18 cellular contexts compared by ENCODE assay signal in genomic region chr14:54686871-54687749, GRCh38.
DNase-seq lines count a peak whose midpoint lies in the region; ATAC-seq and TF ChIP-seq lines count a peak whose summit lies in the region.
"Had no signal": no experiment of that assay in that cellular context is flagged by ENCODE, and none has a peak within 500 bp of the region (broad histone marks: within the 10 kb centered on the region; RNA-seq: fewer than 3 reads in every experiment).

No MANE protein-coding gene starts in this region.

- no peak overlapping the region for H3K4me3 Mint-ChIP-seq in activated CD4-positive, alpha-beta T cell treated with anti-CD3 and anti-CD28 coated beads, Interleukin-2, amount 10 ng/mL, durations not matched to agents 24 days and 14 days
- H3K4me3 Mint-ChIP-seq: CD4-positive, alpha-beta memory T cell; IgD-negative memory B cell; stimulated activated effector memory CD8-positive, alpha-beta T cell treated with anti-CD3 and anti-CD28 coated beads, Interleukin-12 subunit alpha, Interleukin-12 subunit beta, amount 100 ng/mL, for 72 hours had no signal

- H3K36me3 ChIP-seq in osteoblast (ENCODE audit: insufficient read depth, low read length) (no peaks in the 10 kb centered on the region), tibial nerve (no peaks in the 10 kb centered on the region)
- H3K36me3 ChIP-seq: neutrophil had no signal

- no peaks in the 10 kb centered on the region for H3K9me3 ChIP-seq in osteoblast (ENCODE audit: low read depth, low read length)
- no peaks in the 10 kb centered on the region for H3K9me3 ChIP-seq in tibial nerve
- H3K9me3 ChIP-seq: neutrophil had no signal

- H2AFZ ChIP-seq in osteoblast (ENCODE audit: low read length): no peak overlapping the region

- DNase-seq in fibroblast of gingiva (ENCODE audit: low read depth) (peak; percentile 56), osteoblast (ENCODE audit: insufficient read length, low spot score, missing footprints) (no peak), tibial nerve (ENCODE audit: low spot score in 2 of 2) (no peak), NCI-H345 (lab: John Stamatoyannopoulos, UW) (no peak)
- DNase-seq in activated CD4-positive, alpha-beta T cell treated with anti-CD3 and anti-CD28 coated beads, Interleukin-2, amount 10 ng/mL, durations not matched to agents 24 days and 14 days: no peak
- DNase-seq: activated gamma-delta T cell treated with Interleukin-2 at 50 U/mL for 16 hours; CD4-positive, alpha-beta memory T cell; cerebellar nuclear complex; GF-D8; NCI-H1417; NCI-H510A treated with DMSO at 0.1 percent for 48 hours had no signal

- TF ChIP-seq CTCF in osteoblast (IDR thresholded peaks at IDR 0.05; ENCODE audit: extremely low read depth, low read depth, low read length): no peak
- no peak for TF ChIP-seq CTCF in tibial nerve (IDR thresholded peaks at IDR 0.05)

- H3K27ac Mint-ChIP-seq in activated CD4-positive, alpha-beta T cell treated with anti-CD3 and anti-CD28 coated beads, Interleukin-2, amount 10 ng/mL, durations not matched to agents 24 days and 14 days: no peak overlapping the region
- H3K27ac Mint-ChIP-seq: CD4-positive, alpha-beta memory T cell; stimulated activated effector memory CD8-positive, alpha-beta T cell treated with anti-CD3 and anti-CD28 coated beads, Interleukin-12 subunit alpha, Interleukin-12 subunit beta, amount 100 ng/mL, for 72 hours had no signal

- H3K27me3 ChIP-seq in osteoblast (ENCODE audit: insufficient read depth, low read length) (no peaks in the 10 kb centered on the region), tibial nerve (no peaks in the 10 kb centered on the region)
- H3K27me3 ChIP-seq: foreskin keratinocyte, neutrophil had no signal

- H3K27ac ChIP-seq in adipose tissue (ENCODE audit: low read depth, low read length) (peak overlapping the region; percentile 28), osteoblast (ENCODE audit: low read depth, low read length) (peak overlapping the region; percentile 96), tibial nerve (peak overlapping the region; percentile 77 to 92 (median 86))
- H3K27ac ChIP-seq: foreskin keratinocyte, neutrophil had no signal

- TF ChIP-seq POLR2A in tibial nerve (IDR thresholded peaks at IDR 0.05): no peak

- peak overlapping the region; percentile 40 for H3K4me3 ChIP-seq in osteoblast (ENCODE audit: insufficient read depth, low read length)
- no peak overlapping the region for H3K4me3 ChIP-seq in tibial nerve

- no peak for TF ChIP-seq EP300 in tibial nerve (IDR thresholded peaks at IDR 0.05)

- no peaks in the 10 kb centered on the region for H3K36me3 Mint-ChIP-seq in activated CD4-positive, alpha-beta T cell treated with anti-CD3 and anti-CD28 coated beads, Interleukin-2, amount 10 ng/mL, durations not matched to agents 24 days and 14 days (ENCODE audit: low read depth)
- H3K36me3 Mint-ChIP-seq: CD4-positive, alpha-beta memory T cell had no signal

- ATAC-seq in HG03460 (IDR thresholded peaks at IDR 0.05; ENCODE audit: unreplicated experiment) (no peak), HG02885 (IDR thresholded peaks at IDR 0.05; ENCODE audit: poor library complexity, unreplicated experiment) (no peak)
- ATAC-seq: foreskin keratinocyte had no signal

- no peaks in the 10 kb centered on the region for H3K9me3 Mint-ChIP-seq in activated CD4-positive, alpha-beta T cell treated with anti-CD3 and anti-CD28 coated beads, Interleukin-2, amount 10 ng/mL, durations not matched to agents 24 days and 14 days
- H3K9me3 Mint-ChIP-seq: IgD-negative memory B cell; stimulated activated effector memory CD8-positive, alpha-beta T cell treated with anti-CD3 and anti-CD28 coated beads, Interleukin-12 subunit alpha, Interleukin-12 subunit beta, amount 100 ng/mL, for 72 hours had no signal

- H3K4me1 Mint-ChIP-seq in activated CD4-positive, alpha-beta T cell treated with anti-CD3 and anti-CD28 coated beads, Interleukin-2, amount 10 ng/mL, durations not matched to agents 24 days and 14 days: peaks cover 37% of the 10 kb centered on the region

- H4K20me1 ChIP-seq in osteoblast (ENCODE audit: insufficient read depth, low read length): no peaks in the 10 kb centered on the region

- intact Hi-C loops in activated CD4-positive, alpha-beta T cell treated with anti-CD3 and anti-CD28 coated beads, Interleukin-2, amount 10 ng/mL, durations not matched to agents 24 days and 14 days (cut with micrococcal nuclease): loop anchor here (5.0 kb wide), 1 partner anchor 45 kb away; no protein-coding TSS in a partner anchor

- peaks cover 52% of the 10 kb centered on the region for H3K4me1 ChIP-seq in osteoblast (ENCODE audit: insufficient read depth, low read length)
- peaks cover 0 to 70% (median 26%) of the 10 kb centered on the region in 4 donors for H3K4me1 ChIP-seq in tibial nerve

- H3K79me2 ChIP-seq in osteoblast (ENCODE audit: insufficient read depth, low read length): peaks cover 67% of the 10 kb centered on the region

- peak overlapping the region; percentile 72 for H3K4me2 ChIP-seq in osteoblast (ENCODE audit: insufficient read depth, low read length)

- H3K27me3 Mint-ChIP-seq in activated CD4-positive, alpha-beta T cell treated with anti-CD3 and anti-CD28 coated beads, Interleukin-2, amount 10 ng/mL, durations not matched to agents 24 days and 14 days: peaks cover 33% of the 10 kb centered on the region
- H3K27me3 Mint-ChIP-seq: IgD-negative memory B cell had no signal

- WGBS in adipose tissue, 3 donors: 64 to 78% (median 73%) methylated on average over 8 of the region's 8 CpGs
- WGBS in tibial nerve, 2 donors: 62 to 68% methylated on average over 8 of the region's 8 CpGs

Comparison
In these comparisons a context has a peak if more than half of its experiments do, and no peak if none do; other contexts are left out.
1. H3K27ac ChIP-seq: peak in every context shown above with its lines; median percentile 96 in osteoblast; 86 in tibial nerve; 28 in adipose tissue.